Comparison of ENCODE assay signal across 15 cellular contexts in genomic region chr2:182977463-182977862, GRCh38.
A peak's percentile ranks its signal among the peaks of the same experiment; 100 is the strongest.
DNase-seq lines count a peak whose midpoint lies in the region; ATAC-seq lines count a peak whose summit lies in the region.
"Had no signal": no experiment of that assay in that cellular context is flagged by ENCODE, and none has a peak within 500 bp of the region (broad histone marks: within the 10 kb centered on the region; RNA-seq: fewer than 3 reads in every experiment).

No MANE protein-coding gene starts in this region.

- in situ Hi-C loops in ACHN (cut with HindIII; ENCODE audit: low pct_ligation_motif_present, low pct_unique_long_range_greater_than_20kb, low sequenced_read_pairs): no loop called here

- DNase-seq in ACHN (no peak), HK-2 (ENCODE audit: unreplicated experiment) (no peak), HuH-7 (ENCODE audit: low spot score) (no peak), A172 (ENCODE audit: low spot score) (no peak)
- DNase-seq: activated naive CD4-positive, alpha-beta T cell treated with anti-CD3 and anti-CD28 coated beads, Interleukin-2, amount 50 U/mL, for 16 hours; effector CD8-positive, alpha-beta T cell; GM23248; NCI-H1105; NCI-H345; sigmoid colon; uterus had no signal

- peak; percentile 46 for ATAC-seq in GM19023 (IDR thresholded peaks at IDR 0.05; ENCODE audit: unreplicated experiment)
- ATAC-seq in HG02588 (IDR thresholded peaks at IDR 0.05; ENCODE audit: unreplicated experiment): peak; percentile 34
- peak; percentile 50 for ATAC-seq in HG03432 (IDR thresholded peaks at IDR 0.05; ENCODE audit: unreplicated experiment)
- ATAC-seq: K562 had no signal
